ENCODE assay signal across 9 cellular contexts in genomic region chr10:72257051-72257892, GRCh38. TPM values are rescaled to one million over a fixed set of nuclear protein-coding genes. Genes with fewer than 3 reads are reported as not detected.
DNase-seq lines count a peak whose midpoint lies in the region; ATAC-seq and TF ChIP-seq lines count a peak whose summit lies in the region.
"Had no signal": no experiment of that assay in that cellular context is flagged by ENCODE, and none has a peak within 500 bp of the region (broad histone marks: within the 10 kb centered on the region; RNA-seq: fewer than 3 reads in every experiment).

No MANE protein-coding gene starts in this region.

- no peak for ATAC-seq in CD4-positive, CD25-positive, alpha-beta regulatory T cell (ENCODE audit: low read depth in 2 of 2)
- ATAC-seq in HG03442 (IDR thresholded peaks at IDR 0.05; ENCODE audit: unreplicated experiment) (peak; percentile 19), GM18867 (IDR thresholded peaks at IDR 0.05; ENCODE audit: unreplicated experiment) (no peak)
- peak; percentile 34 for ATAC-seq in naive thymus-derived CD4-positive, alpha-beta T cell

- no peaks in the 10 kb centered on the region for H3K9me3 ChIP-seq in CD4-positive, CD25-positive, alpha-beta regulatory T cell (ENCODE audit: control insufficient read depth in 2 of 2, low read length in 2 of 2)
- no peaks in the 10 kb centered on the region for H3K9me3 ChIP-seq in ascending aorta
- H3K9me3 ChIP-seq in naive thymus-derived CD4-positive, alpha-beta T cell (ENCODE audit: control insufficient read depth in 2 of 3, low read length in 3 of 3): no peaks in the 10 kb centered on the region
- H3K9me3 ChIP-seq: SJSA1 had no signal

- H3K4me3 ChIP-seq in CD4-positive, CD25-positive, alpha-beta regulatory T cell (ENCODE audit: low read depth, low read length): no peak overlapping the region
- no peak overlapping the region for H3K4me3 ChIP-seq in ascending aorta
- no peak overlapping the region for H3K4me3 ChIP-seq in naive thymus-derived CD4-positive, alpha-beta T cell (ENCODE audit: low read length)
- H3K4me3 ChIP-seq: SJSA1 had no signal

- DNase-seq in CD4-positive, CD25-positive, alpha-beta regulatory T cell: no peak
- DNase-seq in ascending aorta (ENCODE audit: low spot score in 2 of 2): no peak
- DNase-seq in naive thymus-derived CD4-positive, alpha-beta T cell: no peak
- no peak for DNase-seq in inferior parietal cortex (ENCODE audit: extremely low spot score)
- no peak for DNase-seq in DMS 273 treated with DMSO at 0.1 percent for 48 hours (lab: John Stamatoyannopoulos, UW)
- no peak for DNase-seq in ACHN

- POLR2A ChIA-PET in naive thymus-derived CD4-positive, alpha-beta T cell (lab: Charles Lee): interaction anchor here (0.6 to 18.6 kb wide), 5 partner anchors 9 to 69 kb away, joined by 3 to 219 read pairs (median 3); partner anchors contain the start of gene DDIT4

- peaks cover 57% of the 10 kb centered on the region for H3K4me1 ChIP-seq in CD4-positive, CD25-positive, alpha-beta regulatory T cell (ENCODE audit: control insufficient read depth, insufficient read depth, low read length, poor library complexity, severe bottlenecking)
- peaks cover 47 to 75% of the 10 kb centered on the region in 2 donors for H3K4me1 ChIP-seq in ascending aorta
- H3K4me1 ChIP-seq in naive thymus-derived CD4-positive, alpha-beta T cell (ENCODE audit: control insufficient read depth in 2 of 2, insufficient read depth in 2 of 2, low read length in 2 of 2): peaks cover 38 to 80% of the 10 kb centered on the region in 2 donors

- no peak for TF ChIP-seq CTCF in ascending aorta (IDR thresholded peaks at IDR 0.05)

- H3K4me3 Mint-ChIP-seq in CD4-positive, CD25-positive, alpha-beta regulatory T cell: peak overlapping the region in 1 of 4 donors; percentile 46
- H3K4me3 Mint-ChIP-seq in naive thymus-derived CD4-positive, alpha-beta T cell: peak overlapping the region in 6 of 10 donors; percentile 13 to 55 (median 45)

- in situ Hi-C loops in ACHN (cut with HindIII; ENCODE audit: low pct_ligation_motif_present, low pct_unique_long_range_greater_than_20kb, low sequenced_read_pairs): no loop called here

- H3K36me3 ChIP-seq in CD4-positive, CD25-positive, alpha-beta regulatory T cell (ENCODE audit: control insufficient read depth, insufficient read depth, low read length): no peaks in the 10 kb centered on the region
- H3K36me3 ChIP-seq in ascending aorta: no peaks in the 10 kb centered on the region
- H3K36me3 ChIP-seq in naive thymus-derived CD4-positive, alpha-beta T cell (ENCODE audit: control insufficient read depth in 2 of 3, insufficient read depth in 3 of 3, low read length in 3 of 3): no peaks in the 10 kb centered on the region

- peaks cover 4% of the 10 kb centered on the region for H3K27me3 Mint-ChIP-seq in CD4-positive, CD25-positive, alpha-beta regulatory T cell
- H3K27me3 Mint-ChIP-seq in naive thymus-derived CD4-positive, alpha-beta T cell: no peaks in the 10 kb centered on the region

- H3K27ac ChIP-seq in CD4-positive, CD25-positive, alpha-beta regulatory T cell (ENCODE audit: insufficient read depth, low read length, poor library complexity, severe bottlenecking): no peak overlapping the region
- peak overlapping the region; percentile 91 to 97 for H3K27ac ChIP-seq in ascending aorta
- H3K27ac ChIP-seq in naive thymus-derived CD4-positive, alpha-beta T cell (ENCODE audit: low read depth, low read length): no peak overlapping the region
- H3K27ac ChIP-seq: SJSA1 had no signal

- CTCF ChIA-PET in naive thymus-derived CD4-positive, alpha-beta T cell (lab: Charles Lee): interaction anchor here (9.3 kb wide), 1 partner anchor 18 kb away, joined by 46 read pairs; the partner anchor contains the start of gene DDIT4

- intact Hi-C loops in ascending aorta (cut with DNase I): no loop called here
- intact Hi-C loops in naive thymus-derived CD4-positive, alpha-beta T cell (cut with micrococcal nuclease): no loop called here

- peaks cover 6 to 78% (median 59%) of the 10 kb centered on the region in 4 donors for H3K4me1 Mint-ChIP-seq in CD4-positive, CD25-positive, alpha-beta regulatory T cell
- peaks cover 48 to 88% (median 77%) of the 10 kb centered on the region in 7 donors for H3K4me1 Mint-ChIP-seq in naive thymus-derived CD4-positive, alpha-beta T cell

- no peaks in the 10 kb centered on the region for H3K36me3 Mint-ChIP-seq in CD4-positive, CD25-positive, alpha-beta regulatory T cell
- H3K36me3 Mint-ChIP-seq in naive thymus-derived CD4-positive, alpha-beta T cell: no peaks in the 10 kb centered on the region

- H3K9me3 Mint-ChIP-seq in CD4-positive, CD25-positive, alpha-beta regulatory T cell: no peaks in the 10 kb centered on the region
- no peaks in the 10 kb centered on the region for H3K9me3 Mint-ChIP-seq in naive thymus-derived CD4-positive, alpha-beta T cell

- H3K27me3 ChIP-seq in CD4-positive, CD25-positive, alpha-beta regulatory T cell (ENCODE audit: control insufficient read depth, insufficient read depth, low read length): no peaks in the 10 kb centered on the region
- H3K27me3 ChIP-seq in ascending aorta: no peaks in the 10 kb centered on the region
- no peaks in the 10 kb centered on the region for H3K27me3 ChIP-seq in naive thymus-derived CD4-positive, alpha-beta T cell (ENCODE audit: control insufficient read depth in 2 of 2, insufficient read depth in 2 of 2, low read length in 2 of 2)
- H3K27me3 ChIP-seq: SJSA1 had no signal

- H3K27ac Mint-ChIP-seq in CD4-positive, CD25-positive, alpha-beta regulatory T cell: peak overlapping the region in 2 of 3 donors; percentile 67 to 83
- peak overlapping the region; percentile 8 to 97 (median 79) for H3K27ac Mint-ChIP-seq in naive thymus-derived CD4-positive, alpha-beta T cell

RNA-seq across cellular contexts. Expression of gene DDIT4, which starts 16.5 kb away (rescaled TPM):
- 403 TPM for total RNA-seq in CD4-positive, CD25-positive, alpha-beta regulatory T cell
- polyA plus RNA-seq in CD4-positive, CD25-positive, alpha-beta regulatory T cell: 100 to 1,000 TPM in 1 of 4 donors, 10 to 100 TPM in 3; 62.1 to 123 (median 76.6) TPM
- total RNA-seq in ascending aorta: 394 TPM
- total RNA-seq in naive thymus-derived CD4-positive, alpha-beta T cell: 100 to 1,000 TPM in 3 of 5 experiments, 10 to 100 TPM in 2; 25.4 to 335 (median 135) TPM
- polyA plus RNA-seq in naive thymus-derived CD4-positive, alpha-beta T cell: 100 to 1,000 TPM in 1 of 2 donors, 10 to 100 TPM in 1; 80.4 to 219 TPM

RNA-seq across cellular contexts. Expression of gene ASCC1, which starts 41.2 kb away (rescaled TPM):
- total RNA-seq in CD4-positive, CD25-positive, alpha-beta regulatory T cell: 25.2 TPM
- 10 to 100 TPM; 20.5 to 28.8 (median 27.2) TPM for polyA plus RNA-seq in CD4-positive, CD25-positive, alpha-beta regulatory T cell
- total RNA-seq in ascending aorta: 5.5 TPM
- 10 to 100 TPM; 19.4 to 33.1 (median 24.2) TPM for total RNA-seq in naive thymus-derived CD4-positive, alpha-beta T cell
- polyA plus RNA-seq in naive thymus-derived CD4-positive, alpha-beta T cell: 10 to 100 TPM; 25.2 to 27.1 TPM

RNA-seq across cellular contexts. Expression of gene ANAPC16, which starts 41.5 kb away (rescaled TPM):
- total RNA-seq in CD4-positive, CD25-positive, alpha-beta regulatory T cell: 86.6 TPM
- polyA plus RNA-seq in CD4-positive, CD25-positive, alpha-beta regulatory T cell: 100 to 1,000 TPM; 282 to 361 (median 288) TPM
- 22.8 TPM for total RNA-seq in ascending aorta
- total RNA-seq in naive thymus-derived CD4-positive, alpha-beta T cell: 100 to 1,000 TPM in 3 of 5 experiments, 10 to 100 TPM in 2; 85.5 to 131 (median 105) TPM
- polyA plus RNA-seq in naive thymus-derived CD4-positive, alpha-beta T cell: 100 to 1,000 TPM; 318 to 445 TPM

Comparison
In these comparisons a context has a peak if more than half of its experiments do, and no peak if none do; other contexts are left out.
1. ATAC-seq: peak in HG03442 (single experiment) and naive thymus-derived CD4-positive, alpha-beta T cell (single experiment); none in CD4-positive, CD25-positive, alpha-beta regulatory T cell (0 of 2) and GM18867 (single experiment).
2. H3K27ac ChIP-seq: peak in ascending aorta (2 of 2); none in CD4-positive, CD25-positive, alpha-beta regulatory T cell (single experiment) and naive thymus-derived CD4-positive, alpha-beta T cell (single experiment).